Comparison of ENCODE assay signal across 20 cellular contexts in the genomic region with DNA sequence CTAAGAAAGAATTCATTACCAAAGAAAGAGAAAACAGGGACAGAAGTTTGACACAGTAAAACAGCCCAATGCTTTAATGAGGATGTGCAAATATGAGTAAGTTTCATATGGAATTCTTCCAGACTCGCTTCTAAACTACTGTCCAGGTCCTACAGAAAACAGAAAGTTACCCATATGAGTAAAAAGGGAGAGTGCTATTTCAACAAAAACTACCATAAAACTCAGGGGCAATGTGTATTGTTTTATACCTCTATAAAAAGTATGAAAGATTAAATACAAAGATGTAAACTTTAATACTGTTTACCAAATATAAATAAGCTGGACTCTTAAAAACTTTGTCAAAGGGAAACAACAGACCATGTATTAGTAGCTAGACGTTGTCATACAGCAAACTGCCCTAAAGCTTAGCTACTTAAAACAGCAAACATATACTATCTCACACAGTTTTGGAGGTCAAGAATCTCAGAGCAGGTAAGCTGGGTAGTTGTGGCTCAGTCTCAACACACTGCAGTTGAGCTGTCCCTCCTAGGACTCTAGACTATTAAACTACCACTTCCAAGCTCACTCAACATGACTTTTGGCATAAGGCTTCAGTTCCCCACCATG.
"Had no signal": no experiment of that assay in that cellular context is flagged by ENCODE, and none has a peak within 500 bp of the region (broad histone marks: within the 10 kb centered on the region; RNA-seq: fewer than 3 reads in every experiment).

No MANE protein-coding gene starts in this region.

- H3K27ac ChIP-seq: pancreas, psoas muscle, upper lobe of left lung, WERI-Rb-1 had no signal

- FAIRE-seq: bronchial epithelial cell, endometrium, pancreas had no signal

- H3K4me3 Mint-ChIP-seq: activated CD4-positive, alpha-beta T cell treated with anti-CD3 and anti-CD28 coated beads, Interleukin-2, amount 10 ng/mL, durations not matched to agents 7 days and 5 days; activated CD8-positive, alpha-beta memory T cell treated with anti-CD3 and anti-CD28 coated beads, Interleukin-2, amount 10 ng/mL, durations not matched to agents 7 days and 5 days; activated CD8-positive, alpha-beta T cell treated with anti-CD3 and anti-CD28 coated beads for 36 hours; memory B cell; nephron had no signal

- H3K27me3 Mint-ChIP-seq: activated CD4-positive, alpha-beta T cell treated with anti-CD3 and anti-CD28 coated beads, Interleukin-2, amount 10 ng/mL, durations not matched to agents 7 days and 5 days; activated CD8-positive, alpha-beta memory T cell treated with anti-CD3 and anti-CD28 coated beads, Interleukin-2, amount 10 ng/mL, durations not matched to agents 7 days and 5 days; activated CD8-positive, alpha-beta T cell treated with anti-CD3 and anti-CD28 coated beads for 36 hours; memory B cell had no signal

- H3K4me1 ChIP-seq: psoas muscle had no signal

- H3K27me3 ChIP-seq: pancreas, upper lobe of left lung had no signal

- H3K27ac Mint-ChIP-seq: activated CD4-positive, alpha-beta T cell treated with anti-CD3 and anti-CD28 coated beads, Interleukin-2, amount 10 ng/mL, durations not matched to agents 7 days and 5 days; activated CD8-positive, alpha-beta memory T cell treated with anti-CD3 and anti-CD28 coated beads, Interleukin-2, amount 10 ng/mL, durations not matched to agents 7 days and 5 days; activated CD8-positive, alpha-beta T cell treated with anti-CD3 and anti-CD28 coated beads for 36 hours; activated naive CD4-positive, alpha-beta T cell treated with anti-CD3 and anti-CD28 coated beads, Interleukin-2, amount 50 U/mL, for 72 hours; memory B cell; nephron had no signal

- DNase-seq: activated CD4-positive, alpha-beta T cell treated with anti-CD3 and anti-CD28 coated beads, Interleukin-2, amount 10 ng/mL, durations not matched to agents 7 days and 5 days; activated CD4-positive, CD25-positive, alpha-beta regulatory T cell treated with anti-CD3 and anti-CD28 coated beads, Interleukin-2, amount 50 U/mL, for 72 hours; activated CD8-positive, alpha-beta memory T cell treated with anti-CD3 and anti-CD28 coated beads, Interleukin-2, amount 10 ng/mL, durations not matched to agents 7 days and 5 days; activated CD8-positive, alpha-beta T cell treated with anti-CD3 and anti-CD28 coated beads for 36 hours; activated T-cell treated with anti-CD3 and anti-CD28 coated beads for 4 hours; cortex of kidney; foreskin melanocyte; hippocampal formation; pancreas; psoas muscle; right cardiac atrium; stimulated activated CD4-positive, alpha-beta T cell treated with anti-CD3 and anti-CD28 coated beads, Interleukin-4, amount 100 ng/mL, for 4 hours; stimulated activated naive CD8-positive, alpha-beta T cell treated with anti-CD3 and anti-CD28 coated beads, Interleukin-15, Interleukin-2, amounts not matched to agents 100 U/mL and 50 U/mL, for 24 hours; upper lobe of left lung; WERI-Rb-1 had no signal

- H3K4me1 Mint-ChIP-seq: activated CD4-positive, alpha-beta T cell treated with anti-CD3 and anti-CD28 coated beads, Interleukin-2, amount 10 ng/mL, durations not matched to agents 7 days and 5 days; nephron had no signal

- H3K4me3 ChIP-seq: pancreas, psoas muscle, upper lobe of left lung had no signal

- H3K9me3 ChIP-seq: pancreas, psoas muscle, upper lobe of left lung had no signal

- H3K36me3 ChIP-seq: pancreas had no signal

- H3K9me3 Mint-ChIP-seq: activated CD4-positive, alpha-beta T cell treated with anti-CD3 and anti-CD28 coated beads, Interleukin-2, amount 10 ng/mL, durations not matched to agents 7 days and 5 days; activated CD8-positive, alpha-beta T cell treated with anti-CD3 and anti-CD28 coated beads for 36 hours; activated naive CD4-positive, alpha-beta T cell treated with anti-CD3 and anti-CD28 coated beads, Interleukin-2, amount 50 U/mL, for 72 hours; memory B cell; nephron had no signal
